In the genomic region with DNA sequence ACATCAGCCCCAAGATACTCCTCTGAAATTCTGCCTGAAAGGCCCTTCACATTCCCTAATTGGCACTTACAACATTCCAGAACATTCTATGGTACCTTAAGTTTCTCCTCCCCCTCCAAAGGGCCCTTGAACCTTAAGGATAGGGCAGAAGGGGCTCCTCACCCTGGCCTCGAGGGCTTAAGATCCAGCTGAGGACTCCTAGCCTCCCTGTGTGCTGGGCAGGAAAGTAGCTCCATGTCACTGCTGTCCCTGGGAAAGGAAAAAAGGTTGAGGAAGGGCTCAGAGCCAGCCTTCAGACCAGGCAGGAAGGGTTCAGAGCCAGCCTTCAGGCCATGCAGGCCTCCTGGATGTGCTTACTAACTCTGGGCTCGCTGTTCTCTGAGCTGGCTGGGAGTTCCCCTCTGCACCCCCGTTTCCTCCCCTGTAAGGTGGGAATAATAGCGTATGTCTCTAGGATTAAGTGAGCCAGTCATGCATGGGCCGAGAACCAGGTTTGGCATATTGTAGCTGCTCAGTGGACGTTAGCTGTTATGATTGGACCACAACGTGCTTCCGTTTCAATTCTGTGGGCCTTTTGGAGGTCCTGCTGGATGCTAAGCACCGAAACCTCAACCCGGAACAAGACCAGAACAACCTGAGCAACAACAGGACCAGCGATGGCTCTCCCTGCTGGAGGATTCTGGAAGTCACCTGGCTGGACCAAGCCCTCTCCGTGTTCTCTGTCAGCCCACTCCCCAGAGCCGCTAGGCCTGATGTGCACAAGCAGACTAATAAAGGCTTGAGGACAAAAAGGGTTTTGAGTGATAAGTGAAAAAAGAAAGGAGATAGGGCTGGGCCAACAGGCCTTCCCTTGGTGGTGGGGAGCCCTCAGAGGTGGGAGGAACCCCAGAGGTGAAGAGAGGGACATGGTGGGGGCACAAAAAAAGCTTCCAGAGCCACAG, we compare ENCODE assay signal across 8 cellular contexts. TPM values are rescaled to one million over a fixed set of nuclear protein-coding genes. Genes with fewer than 3 reads are reported as not detected.
DNase-seq lines count a peak whose midpoint lies in the region; ATAC-seq and TF ChIP-seq lines count a peak whose summit lies in the region.

No MANE protein-coding gene starts in this region.

- H3K27me3 Mint-ChIP-seq in progenitor cell of endocrine pancreas = peaks cover 33% of the 10 kb centered on the region

- in situ Hi-C loops in mammary epithelial cell (cut with MboI; ENCODE audit: low sequenced_read_pairs in 2 of 2) = no loop called here

- TF ChIP-seq POLR2A in prostate gland (IDR thresholded peaks at IDR 0.05) = no peak

- ATAC-seq in GM19452 (IDR thresholded peaks at IDR 0.05; ENCODE audit: unreplicated experiment) = peak; percentile 60
- peak; percentile 40 for ATAC-seq in HG03442 (IDR thresholded peaks at IDR 0.05; ENCODE audit: unreplicated experiment)

- H3K9me3 ChIP-seq in mammary epithelial cell (replicated peaks; ENCODE audit: insufficient read depth, low read length) (no peaks in the 10 kb centered on the region), prostate gland (no peaks in the 10 kb centered on the region)

- H3K27me3 ChIP-seq in mammary epithelial cell (ENCODE audit: insufficient read depth, low read length) (peaks cover 8% of the 10 kb centered on the region), prostate gland (replicated peaks; ENCODE audit: insufficient read depth) (no peaks in the 10 kb centered on the region)

- H3K9ac ChIP-seq in mammary epithelial cell (ENCODE audit: insufficient read depth, low read length) = no peak overlapping the region

- CTCF ChIA-PET in mammary epithelial cell (lab: Charles Lee; ENCODE audit: low non-redundant PET) = no interaction called here

- no peak overlapping the region for H3K4me2 ChIP-seq in mammary epithelial cell (ENCODE audit: insufficient read depth, low read depth, low read length)

- H3K36me3 ChIP-seq in mammary epithelial cell (ENCODE audit: insufficient read depth, low read length) (no peaks in the 10 kb centered on the region), prostate gland (no peaks in the 10 kb centered on the region)

- intact Hi-C loops in mammary epithelial cell (cut with micrococcal nuclease) (no loop called here), prostate gland (cut with DNase I) (loop anchor here (5.0 kb wide), 1 partner anchor 97 kb away; no protein-coding TSS in a partner anchor)

- no peaks in the 10 kb centered on the region for H3K79me2 ChIP-seq in mammary epithelial cell (ENCODE audit: insufficient read depth, low read length)

- H3K9me3 Mint-ChIP-seq in progenitor cell of endocrine pancreas (ENCODE audit: low read depth) = no peaks in the 10 kb centered on the region

- H3K27ac ChIP-seq in mammary epithelial cell (ENCODE audit: insufficient read depth, low read depth, low read length) (no peak overlapping the region), prostate gland (no peak overlapping the region)

- TF ChIP-seq CTCF in GM12875 (IDR thresholded peaks at IDR 0.05; ENCODE audit: borderline replicate concordance, insufficient read depth, low read depth, low read length) (peak; percentile 78), mammary epithelial cell (conservative IDR thresholded peaks at IDR 0.05 in 1 of 2, IDR thresholded peaks at IDR 0.05 in 1 of 2; ENCODE audit: extremely low read depth in 1 of 2, insufficient read depth in 1 of 2, low read depth in 1 of 2, low read length in 2 of 2) (peak in 1 of 2 donors; percentile 1), progenitor cell of endocrine pancreas (IDR thresholded peaks at IDR 0.05; ENCODE audit: unreplicated experiment) (peak; percentile 49), prostate gland (IDR thresholded peaks at IDR 0.05) (peak in 1 of 4 experiments; percentile 18)

- H3K4me1 Mint-ChIP-seq in progenitor cell of endocrine pancreas (ENCODE audit: low read depth) = peaks cover 4% of the 10 kb centered on the region

- dilution Hi-C loops in mammary epithelial cell (cut with HindIII; ENCODE audit: low sequenced_read_pairs) = no loop called here

- H3K36me3 Mint-ChIP-seq in progenitor cell of endocrine pancreas (ENCODE audit: insufficient read depth) = peaks cover 3% of the 10 kb centered on the region

- peak overlapping the region; percentile 14 for H2AFZ ChIP-seq in mammary epithelial cell (ENCODE audit: low read depth, low read length)

- peak overlapping the region; percentile 66 for H3K27ac Mint-ChIP-seq in progenitor cell of endocrine pancreas

- H3K4me3 ChIP-seq in GM12875 (ENCODE audit: low read depth, low read length) (peak overlapping the region; percentile 79), mammary epithelial cell (replicated peaks in 1 of 3; ENCODE audit: insufficient read depth in 1 of 3, low read depth in 2 of 3, low read length in 3 of 3) (no peak overlapping the region), prostate gland (no peak overlapping the region)

- peak overlapping the region; percentile 72 for H3K4me3 Mint-ChIP-seq in progenitor cell of endocrine pancreas (ENCODE audit: low read depth)

- no peak for DNase-seq in mammary epithelial cell
- no peak for DNase-seq in progenitor cell of endocrine pancreas (ENCODE audit: low spot score, unreplicated experiment)
- DNase-seq in medulla oblongata (ENCODE audit: extremely low spot score) = no peak
- no peak for DNase-seq in CD1c-positive myeloid dendritic cell (ENCODE audit: extremely low spot score)
- no peak for DNase-seq in prostate gland (ENCODE audit: low spot score)

- no TSS peak for BruUV-seq in mammary epithelial cell (replicated peaks; lab: Mats Ljungman, UMichigan)

- peaks cover 6% of the 10 kb centered on the region for H3K4me1 ChIP-seq in mammary epithelial cell (ENCODE audit: insufficient read depth, low read length)
- H3K4me1 ChIP-seq in prostate gland (replicated peaks) = peaks cover 3% of the 10 kb centered on the region

- WGBS in mammary epithelial cell (ENCODE audit: low coverage, missing lambda C conversion rate) = 76% methylated on average over 12 of the region's 13 CpGs
- WGBS in prostate gland = 84% methylated on average over 13 of the region's 13 CpGs

- no peaks in the 10 kb centered on the region for H4K20me1 ChIP-seq in mammary epithelial cell (ENCODE audit: insufficient read depth, low read length)

RNA-seq across cellular contexts. Expression of a gene that starts 1.0 kb away (rescaled TPM):
- total RNA-seq in mammary epithelial cell = 1 to 10 TPM in 1 of 2 donors, under 1 TPM in 1; 0.61 to 7.3 TPM
- 0.19 TPM for polyA plus RNA-seq in mammary epithelial cell
- polyA minus RNA-seq in mammary epithelial cell = not detected
- total RNA-seq in progenitor cell of endocrine pancreas = 6.5 and 7.6 TPM in 2 replicates
- 1 to 10 TPM; 2.1 to 7.4 TPM for total RNA-seq in prostate gland
